1 cellular context compared by ENCODE assay signal in the genomic region with DNA sequence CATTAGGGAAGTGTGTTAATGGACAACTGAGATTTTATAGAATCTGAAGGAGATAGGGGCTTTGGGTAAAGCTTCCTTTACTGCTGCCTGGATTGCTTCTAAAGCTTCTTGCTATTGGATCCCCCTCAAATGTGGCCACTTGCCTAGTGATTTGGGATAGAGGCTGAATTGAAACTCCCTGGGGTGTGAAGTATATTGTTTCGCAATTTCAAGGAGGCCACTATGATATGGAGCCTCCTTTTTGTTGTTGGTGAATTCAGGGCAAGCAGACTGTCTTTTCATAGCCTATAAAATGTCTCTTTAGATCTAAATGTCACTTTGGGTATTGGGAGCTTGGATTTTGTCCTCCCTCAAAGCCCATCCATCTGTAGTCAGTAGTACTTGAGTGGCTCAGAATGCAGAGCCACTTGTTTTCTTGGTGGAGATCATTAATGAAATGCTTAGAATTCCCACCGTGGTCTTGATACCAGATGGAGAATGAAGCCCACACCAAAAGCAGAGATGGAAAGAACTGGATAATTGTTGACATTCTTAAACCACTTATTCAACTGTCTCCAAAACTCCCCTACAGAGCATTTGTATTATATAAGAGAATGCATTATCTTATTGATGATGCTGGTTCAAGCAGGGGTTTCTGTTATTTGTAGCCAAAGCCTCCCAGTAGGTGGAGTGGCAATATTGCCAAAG.
A peak's percentile ranks its signal among the peaks of the same experiment; 100 is the strongest.
TF ChIP-seq lines count a peak whose summit lies in the region.

No MANE protein-coding gene starts in this region.

TF ChIP-seq in IMR-90, 13 proteins besides CTCF, POLR2A, EP300 and RAD21:
- no peak for TF ChIP-seq MAZ (IDR thresholded peaks at IDR 0.05; ENCODE audit: borderline replicate concordance, low read depth, low read length)
- TF ChIP-seq CEBPB (IDR thresholded peaks at IDR 0.05; ENCODE audit: low read depth, low read length), result peak; percentile 48
